In genomic region chr12:45989277-45989856, GRCh38 we compare ENCODE assay signal across 8 cellular contexts. TPM values are rescaled to one million over a fixed set of nuclear protein-coding genes. Genes with fewer than 3 reads are reported as not detected.
DNase-seq lines count a peak whose midpoint lies in the region; ATAC-seq and TF ChIP-seq lines count a peak whose summit lies in the region.

No MANE protein-coding gene starts in this region.

- H3K9me3 ChIP-seq in lower lobe of right lung, result no peaks in the 10 kb centered on the region
- no peaks in the 10 kb centered on the region for H3K9me3 ChIP-seq in thoracic aorta

- peaks cover 55% of the 10 kb centered on the region for H3K4me1 ChIP-seq in lower lobe of right lung
- peaks cover 39 to 45% of the 10 kb centered on the region in 2 donors for H3K4me1 ChIP-seq in thoracic aorta (ENCODE audit: control insufficient read depth in 1 of 2, low read depth in 2 of 2)

- ATAC-seq in HG02840 (IDR thresholded peaks at IDR 0.05; ENCODE audit: low FRiP score, unreplicated experiment) (peak; percentile 10), lower lobe of right lung (peak; percentile 42 to 57), thoracic aorta (ENCODE audit: insufficient number of reproducible peaks, low FRiP score, low read depth) (no peak)

- H3K27ac ChIP-seq in lower lobe of right lung (peak overlapping the region; percentile 100), thoracic aorta (peak overlapping the region; percentile 99)

- H3K4me3 ChIP-seq in lower lobe of right lung (peak overlapping the region; percentile 86), thoracic aorta (peak overlapping the region; percentile 87)

- peak; percentile 30 for DNase-seq in stimulated activated CD4-positive, alpha-beta T cell treated with anti-CD3 and anti-CD28 coated beads, Interleukin-2, amount 100 ng/mL, for 4 hours (ENCODE audit: low read depth)
- DNase-seq in stimulated activated CD4-positive, alpha-beta T cell treated with anti-CD3 and anti-CD28 coated beads, Interleukin-1b, Interleukin-23, amount 100 ng/mL, for 48 hours, result no peak
- peak; percentile 57 to 70 for DNase-seq in NOMO-1 (lab: John Stamatoyannopoulos, UW; ENCODE audit: unreplicated experiment in 2 of 2)
- DNase-seq in cerebellar cortex (ENCODE audit: low spot score), result peak; percentile 74
- no peak for DNase-seq in lower lobe of right lung
- no peak for DNase-seq in thoracic aorta (ENCODE audit: low spot score)
- no peak for DNase-seq in amniotic stem cell (lab: John Stamatoyannopoulos, UW)

- H3K36me3 ChIP-seq in lower lobe of right lung (no peaks in the 10 kb centered on the region), thoracic aorta (no peaks in the 10 kb centered on the region)

- intact Hi-C loops in lower lobe of right lung (cut with DNase I), result no loop called here

- TF ChIP-seq CTCF in lower lobe of right lung (IDR thresholded peaks at IDR 0.05), result no peak
- no peak for TF ChIP-seq CTCF in thoracic aorta (IDR thresholded peaks at IDR 0.05)

- no peaks in the 10 kb centered on the region for H3K27me3 ChIP-seq in lower lobe of right lung (ENCODE audit: low read depth)
- no peaks in the 10 kb centered on the region for H3K27me3 ChIP-seq in thoracic aorta (replicated peaks; ENCODE audit: insufficient read depth)

RNA-seq across cellular contexts. Expression of gene SCAF11, which starts 1.0 kb away (rescaled TPM):
- total RNA-seq in lower lobe of right lung (129 TPM), thoracic aorta (100 to 1,000 TPM; 158 to 199 TPM)

Comparison
In these comparisons a context has a peak if more than half of its experiments do, and no peak if none do; other contexts are left out.
1. DNase-seq: peak in stimulated activated CD4-positive, alpha-beta T cell treated with anti-CD3 and anti-CD28 coated beads, Interleukin-2, amount 100 ng/mL, for 4 hours (single experiment), NOMO-1 (2 of 2) and cerebellar cortex (single experiment); none in stimulated activated CD4-positive, alpha-beta T cell treated with anti-CD3 and anti-CD28 coated beads, Interleukin-1b, Interleukin-23, amount 100 ng/mL, for 48 hours (single experiment), lower lobe of right lung (single experiment), thoracic aorta (single experiment) and amniotic stem cell (single experiment).